Comparison of ENCODE assay signal across 6 cellular contexts in the genomic region with DNA sequence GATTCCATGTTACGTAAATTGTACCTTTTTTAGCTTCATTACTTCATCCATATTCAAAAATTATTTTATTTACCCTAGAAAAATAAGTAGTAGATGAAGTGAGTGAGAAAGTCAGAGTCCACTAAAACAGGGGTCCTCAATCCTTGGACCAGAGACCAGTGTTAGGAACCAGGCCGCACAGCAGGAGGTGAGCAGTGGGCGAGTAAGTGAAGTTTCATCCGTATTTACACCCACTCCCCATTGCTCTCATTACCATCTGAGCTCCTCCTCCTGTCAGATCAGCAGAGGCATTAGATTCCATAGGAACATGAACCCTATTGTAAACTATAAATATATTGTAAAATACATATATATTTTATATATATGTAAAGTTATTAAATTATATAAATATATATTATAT.
"Had no signal": no experiment of that assay in that cellular context is flagged by ENCODE, and none has a peak within 500 bp of the region (broad histone marks: within the 10 kb centered on the region; RNA-seq: fewer than 3 reads in every experiment).

No MANE protein-coding gene starts in this region.

- H3K4me3 Mint-ChIP-seq: GM23338, H9 had no signal

- H3K27ac Mint-ChIP-seq: GM23338 had no signal

- H3K4me3 ChIP-seq: GM23338 had no signal

- H3K9me3 Mint-ChIP-seq: GM23338, H9, IgD-negative memory B cell had no signal

- ATAC-seq: GM23338, HepG2 had no signal

- H3K27me3 Mint-ChIP-seq: IgD-negative memory B cell had no signal

- DNase-seq: H9, HCEC 1CT, KBM-7 had no signal
